ENCODE assay signal across 19 cellular contexts in the genomic region with DNA sequence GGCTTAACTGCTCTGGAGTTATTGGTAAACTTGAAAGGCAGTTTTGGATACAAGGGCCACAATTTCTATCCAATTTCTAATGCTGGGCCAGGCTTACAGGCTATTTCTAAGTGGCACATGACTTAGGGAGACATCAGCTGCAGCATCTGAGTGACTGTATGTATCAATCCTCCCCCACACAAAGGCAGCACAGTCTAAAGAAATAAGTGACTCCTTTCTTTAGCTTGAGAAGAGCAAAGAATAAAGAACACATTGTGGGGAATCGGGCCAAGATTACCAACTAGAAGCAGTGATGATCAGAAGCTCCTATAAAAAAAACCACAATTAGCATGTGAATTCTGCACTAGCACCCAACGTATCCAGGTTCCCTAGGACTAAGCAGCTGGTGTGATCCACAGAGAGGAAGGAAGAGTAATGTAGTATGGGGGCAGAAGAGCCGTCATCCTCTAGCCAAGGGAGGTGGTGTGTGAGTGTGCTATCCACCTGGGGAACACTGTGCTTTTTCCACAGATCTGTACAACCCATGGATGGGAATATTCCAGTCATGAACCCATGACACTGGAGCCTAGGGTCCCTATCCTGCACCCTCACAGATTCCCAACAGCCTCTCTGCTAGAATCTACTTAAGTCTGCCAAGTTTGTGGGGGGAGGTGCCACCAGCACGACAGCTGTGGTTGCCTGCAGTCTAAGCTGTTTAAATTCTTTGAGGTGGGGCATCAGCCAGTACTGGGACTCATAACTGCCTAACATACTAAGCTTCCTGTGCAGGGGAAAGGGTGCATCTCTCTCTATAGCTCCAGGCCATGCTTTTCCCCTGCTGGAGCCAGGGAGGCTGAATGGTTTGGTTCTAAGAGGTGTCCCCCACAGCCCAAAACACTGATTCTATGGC.
"Had no signal": no experiment of that assay in that cellular context is flagged by ENCODE, and none has a peak within 500 bp of the region (broad histone marks: within the 10 kb centered on the region; RNA-seq: fewer than 3 reads in every experiment).

No MANE protein-coding gene starts in this region.

- H3K4me3 ChIP-seq: K562 had no signal

- DNase-seq: activated CD4-positive, alpha-beta memory T cell treated with anti-CD3 and anti-CD28 coated beads, Interleukin-2, amount 10 ng/mL, durations not matched to agents 7 days and 5 days; activated CD4-positive, alpha-beta T cell treated with anti-CD3 and anti-CD28 coated beads, Interleukin-2, amount 50 U/mL, for 1 hour; activated gamma-delta T cell; activated naive CD4-positive, alpha-beta T cell treated with anti-CD3 and anti-CD28 coated beads for 36 hours; activated T-cell treated with anti-CD3 and anti-CD28 coated beads for 4 hours; activated T-cell treated with anti-CD3 and anti-CD28 coated beads, Interleukin-2, amount 50 U/mL, for 48 hours; NCI-H1092; NCI-H1417; NCI-H1930; NCI-H2107; NCI-H2171 treated with DMSO at 0.1 percent for 48 hours; NCI-H226; NCI-H526; NCI-H82; PC-3; SHP77 treated with DMSO at 0.1 percent for 48 hours; T-helper 17 cell; T-helper 9 cell had no signal
